8 cellular contexts compared by ENCODE assay signal in the genomic region with DNA sequence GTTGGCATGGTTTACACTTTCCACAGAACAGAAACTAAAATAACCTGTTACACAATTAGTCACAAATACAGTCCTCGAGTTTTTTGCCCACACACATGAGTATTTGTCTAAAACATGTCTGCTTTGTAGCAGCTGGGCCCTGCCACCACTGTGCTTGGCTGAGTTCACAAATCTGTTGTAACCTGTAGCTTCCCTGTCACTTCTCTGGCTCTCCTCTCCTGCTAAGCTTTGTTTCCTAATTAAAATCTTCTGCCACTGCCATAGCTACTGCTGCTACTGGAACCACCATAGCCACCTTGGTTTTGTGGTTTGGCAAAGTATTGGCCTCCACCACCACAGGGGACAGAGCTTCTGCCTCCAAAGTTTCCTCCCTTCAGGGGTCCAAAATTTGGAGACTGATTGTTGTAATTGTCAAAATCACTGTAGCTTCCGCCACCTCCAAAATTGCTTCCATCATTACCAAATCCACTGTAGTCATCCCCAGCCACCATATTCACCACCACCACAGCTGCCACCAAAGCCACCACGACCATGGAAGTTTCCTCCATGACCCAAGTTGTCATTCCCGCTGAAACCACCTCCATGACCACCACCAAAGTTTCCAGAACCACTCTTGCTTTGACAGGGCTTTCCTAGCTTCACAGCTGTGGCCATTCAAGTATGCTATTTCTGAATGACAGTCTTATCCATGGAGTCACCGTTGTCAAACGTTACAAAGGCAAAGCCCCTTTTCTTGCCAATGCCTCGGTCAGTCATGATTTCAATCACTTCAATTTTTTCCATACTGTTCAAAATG. TPM values are rescaled to one million over a fixed set of nuclear protein-coding genes. Genes with fewer than 3 reads are reported as not detected.
DNase-seq lines count a peak whose midpoint lies in the region; ATAC-seq lines count a peak whose summit lies in the region.
"Not testable (repeated sequence)": the region's sequence is repeated elsewhere in the genome, so short reads cannot be mapped to it uniquely, and the experiment has no call there.

No MANE protein-coding gene starts in this region.

- H3K9ac ChIP-seq in BLaER1 treated with 17β-estradiol and CSF1 and Interleukin-3, amounts not matched to agents 10 nM and 100 nM = not testable (repeated sequence)

- not testable (repeated sequence) for H4K20me1 ChIP-seq in BLaER1 treated with 17β-estradiol and CSF1 and Interleukin-3, amounts not matched to agents 10 nM and 100 nM

- H3K4me3 Mint-ChIP-seq in activated CD4-positive, alpha-beta T cell treated with anti-CD3 and anti-CD28 coated beads, Interleukin-2, amount 10 ng/mL, durations not matched to agents 24 days and 14 days = peak overlapping the region; percentile 47
- peak overlapping the region; percentile 24 for H3K4me3 Mint-ChIP-seq in activated naive CD8-positive, alpha-beta T cell
- not testable (repeated sequence) for H3K4me3 Mint-ChIP-seq in stimulated activated memory B cell treated with anti-CD40 and anti-IgM and Interleukin-4, amounts not matched to agents 10 μg/mL and 1 μg/mL and 100 μg/mL, for 72 hours

- not testable (repeated sequence) for H3K9me3 Mint-ChIP-seq in activated CD4-positive, alpha-beta T cell treated with anti-CD3 and anti-CD28 coated beads, Interleukin-2, amount 10 ng/mL, durations not matched to agents 24 days and 14 days; activated naive CD8-positive, alpha-beta T cell (ENCODE audit: low read depth); stimulated activated memory B cell treated with anti-CD40 and anti-IgM and Interleukin-4, amounts not matched to agents 10 μg/mL and 1 μg/mL and 100 μg/mL, for 72 hours

- H3K4me1 ChIP-seq in BLaER1 treated with 17β-estradiol and CSF1 and Interleukin-3, amounts not matched to agents 10 nM and 100 nM = peaks cover 0 to 53% (median 37%) of the 10 kb centered on the region in 10 experiments; a peak in 14 of 20 replicates
- H3K4me1 ChIP-seq in esophagus (ENCODE audit: control insufficient read depth in 2 of 2, insufficient read depth in 2 of 2, low read length in 1 of 2) = not testable (repeated sequence)

- H3K4me2 ChIP-seq in BLaER1 treated with 17β-estradiol and CSF1 and Interleukin-3, amounts not matched to agents 10 nM and 100 nM = peak overlapping the region in 6 of 11 experiments; percentile 15 to 44 (median 32); a peak in 9 of 22 replicates

- not testable (repeated sequence) for H3K27me3 ChIP-seq in BLaER1 treated with 17β-estradiol and CSF1 and Interleukin-3, amounts not matched to agents 10 nM and 100 nM; esophagus (ENCODE audit: control insufficient read depth in 1 of 2, insufficient read depth in 2 of 2, low read length in 2 of 2)

- peak; percentile 50 for DNase-seq in MV-4-11 (lab: John Stamatoyannopoulos, UW)
- peak; percentile 73 for DNase-seq in activated CD4-positive, alpha-beta T cell treated with anti-CD3 and anti-CD28 coated beads, Interleukin-2, amount 10 ng/mL, durations not matched to agents 24 days and 14 days
- peak; percentile 62 to 63 for DNase-seq in activated T-cell treated with anti-CD3 and anti-CD28 coated beads, Interleukin-2, amount 50 U/mL, for 48 hours
- DNase-seq in stimulated activated CD4-positive, alpha-beta T cell treated with anti-CD3 and anti-CD28 coated beads, Interleukin-12 subunit alpha, Interleukin-12 subunit beta, amount 100 ng/mL, for 4 hours = peak; percentile 29

- peaks cover 39% of the 10 kb centered on the region for H3K4me1 Mint-ChIP-seq in activated CD4-positive, alpha-beta T cell treated with anti-CD3 and anti-CD28 coated beads, Interleukin-2, amount 10 ng/mL, durations not matched to agents 24 days and 14 days
- peaks cover 45% of the 10 kb centered on the region for H3K4me1 Mint-ChIP-seq in activated naive CD8-positive, alpha-beta T cell (ENCODE audit: low read depth)
- H3K4me1 Mint-ChIP-seq in stimulated activated memory B cell treated with anti-CD40 and anti-IgM and Interleukin-4, amounts not matched to agents 10 μg/mL and 1 μg/mL and 100 μg/mL, for 72 hours = peaks cover 23% of the 10 kb centered on the region

- H3K36me3 Mint-ChIP-seq in activated CD4-positive, alpha-beta T cell treated with anti-CD3 and anti-CD28 coated beads, Interleukin-2, amount 10 ng/mL, durations not matched to agents 24 days and 14 days (ENCODE audit: low read depth); activated naive CD8-positive, alpha-beta T cell; stimulated activated memory B cell treated with anti-CD40 and anti-IgM and Interleukin-4, amounts not matched to agents 10 μg/mL and 1 μg/mL and 100 μg/mL, for 72 hours: not testable (repeated sequence)

- intact Hi-C loops in activated CD4-positive, alpha-beta T cell treated with anti-CD3 and anti-CD28 coated beads, Interleukin-2, amount 10 ng/mL, durations not matched to agents 24 days and 14 days (cut with micrococcal nuclease) = loop anchor here (1.0 kb wide), 1 partner anchor 8 kb away; no protein-coding TSS in a partner anchor

- not testable (repeated sequence) for H3K36me3 ChIP-seq in BLaER1 treated with 17β-estradiol and CSF1 and Interleukin-3, amounts not matched to agents 10 nM and 100 nM; esophagus (ENCODE audit: control insufficient read depth in 2 of 2, insufficient read depth in 2 of 2, low read length in 1 of 2)

- H3K27ac ChIP-seq in BLaER1 treated with 17β-estradiol and CSF1 and Interleukin-3, amounts not matched to agents 10 nM and 100 nM = peak overlapping the region in 4 of 11 experiments; percentile 19 to 54 (median 41); a peak in 7 of 22 replicates
- peak overlapping the region; percentile 17 to 58 for H3K27ac ChIP-seq in esophagus (ENCODE audit: low read depth in 2 of 2, low read length in 1 of 2)

- H3K27me3 Mint-ChIP-seq in activated CD4-positive, alpha-beta T cell treated with anti-CD3 and anti-CD28 coated beads, Interleukin-2, amount 10 ng/mL, durations not matched to agents 24 days and 14 days; activated naive CD8-positive, alpha-beta T cell; stimulated activated memory B cell treated with anti-CD40 and anti-IgM and Interleukin-4, amounts not matched to agents 10 μg/mL and 1 μg/mL and 100 μg/mL, for 72 hours: not testable (repeated sequence)

- H3K4me3 ChIP-seq in BLaER1 treated with 17β-estradiol and CSF1 and Interleukin-3, amounts not matched to agents 10 nM and 100 nM; esophagus (ENCODE audit: low read depth in 1 of 2, low read length in 2 of 2): not testable (repeated sequence)

- H3K27ac Mint-ChIP-seq in activated CD4-positive, alpha-beta T cell treated with anti-CD3 and anti-CD28 coated beads, Interleukin-2, amount 10 ng/mL, durations not matched to agents 24 days and 14 days = peak overlapping the region; percentile 79
- H3K27ac Mint-ChIP-seq in activated naive CD8-positive, alpha-beta T cell = peak overlapping the region; percentile 91
- peak overlapping the region; percentile 66 for H3K27ac Mint-ChIP-seq in stimulated activated memory B cell treated with anti-CD40 and anti-IgM and Interleukin-4, amounts not matched to agents 10 μg/mL and 1 μg/mL and 100 μg/mL, for 72 hours

- H3K9me3 ChIP-seq in BLaER1 treated with 17β-estradiol and CSF1 and Interleukin-3, amounts not matched to agents 10 nM and 100 nM (replicated peaks in 1 of 11) = peaks cover 0 to 13% (median 0%) of the 10 kb centered on the region in 11 experiments; a peak in 4 of 22 replicates
- not testable (repeated sequence) for H3K9me3 ChIP-seq in esophagus (ENCODE audit: control insufficient read depth in 2 of 2, insufficient read depth in 1 of 2, low read depth in 1 of 2, low read length in 1 of 2)

- WGBS in esophagus, 2 donors = 78 to 80% methylated on average over 7 of the region's 7 CpGs

- ATAC-seq in stimulated activated memory B cell treated with anti-CD40 and anti-IgM and Interleukin-4, amounts not matched to agents 10 μg/mL and 1 μg/mL and 100 μg/mL, for 72 hours = not testable (repeated sequence)

RNA-seq across cellular contexts. Expression of a gene that starts 40.4 kb away (rescaled TPM):
- 29.3 and 29.9 TPM in 2 replicates for total RNA-seq in activated CD4-positive, alpha-beta T cell treated with anti-CD3 and anti-CD28 coated beads, Interleukin-2, amount 10 ng/mL, durations not matched to agents 24 days and 14 days
- polyA plus RNA-seq in esophagus = 1 to 10 TPM; 3.9 to 6.0 TPM
